12 cellular contexts compared by ENCODE assay signal in the genomic region with DNA sequence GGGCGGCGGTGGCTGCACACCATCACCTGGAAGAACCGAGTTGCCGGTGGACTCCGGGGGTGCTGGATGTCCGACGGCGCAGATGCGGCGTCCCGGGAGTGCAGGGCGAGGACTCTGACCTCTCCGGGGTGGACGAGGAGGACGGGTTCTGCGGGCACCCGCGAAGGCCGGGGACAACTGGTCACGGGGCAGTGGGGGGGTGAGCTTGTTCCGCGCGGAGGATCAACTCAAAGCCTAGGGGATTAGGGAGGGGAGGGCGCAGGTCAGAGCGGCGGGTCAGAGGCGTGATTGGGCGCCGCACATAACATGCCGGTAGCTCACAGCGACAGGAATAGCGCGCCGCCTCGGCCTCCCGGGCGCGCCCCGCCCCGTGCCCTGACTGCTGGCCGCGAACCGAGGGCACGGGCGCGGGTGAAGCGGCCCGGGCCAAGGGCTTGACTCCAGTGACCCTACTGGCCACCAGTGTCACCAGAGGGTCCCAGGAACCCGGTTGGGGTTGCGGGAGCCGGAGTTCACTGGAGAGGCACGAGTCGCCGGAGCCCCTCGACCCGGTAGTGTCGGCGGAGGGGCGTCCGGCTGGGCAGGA. TPM values are rescaled to one million over a fixed set of nuclear protein-coding genes. Genes with fewer than 3 reads are reported as not detected.
A peak's percentile ranks its signal among the peaks of the same experiment; 100 is the strongest.
DNase-seq lines count a peak whose midpoint lies in the region; ATAC-seq and TF ChIP-seq lines count a peak whose summit lies in the region.
"Had no signal": no experiment of that assay in that cellular context is flagged by ENCODE, and none has a peak within 500 bp of the region (broad histone marks: within the 10 kb centered on the region; RNA-seq: fewer than 3 reads in every experiment).

A gene with protein sequence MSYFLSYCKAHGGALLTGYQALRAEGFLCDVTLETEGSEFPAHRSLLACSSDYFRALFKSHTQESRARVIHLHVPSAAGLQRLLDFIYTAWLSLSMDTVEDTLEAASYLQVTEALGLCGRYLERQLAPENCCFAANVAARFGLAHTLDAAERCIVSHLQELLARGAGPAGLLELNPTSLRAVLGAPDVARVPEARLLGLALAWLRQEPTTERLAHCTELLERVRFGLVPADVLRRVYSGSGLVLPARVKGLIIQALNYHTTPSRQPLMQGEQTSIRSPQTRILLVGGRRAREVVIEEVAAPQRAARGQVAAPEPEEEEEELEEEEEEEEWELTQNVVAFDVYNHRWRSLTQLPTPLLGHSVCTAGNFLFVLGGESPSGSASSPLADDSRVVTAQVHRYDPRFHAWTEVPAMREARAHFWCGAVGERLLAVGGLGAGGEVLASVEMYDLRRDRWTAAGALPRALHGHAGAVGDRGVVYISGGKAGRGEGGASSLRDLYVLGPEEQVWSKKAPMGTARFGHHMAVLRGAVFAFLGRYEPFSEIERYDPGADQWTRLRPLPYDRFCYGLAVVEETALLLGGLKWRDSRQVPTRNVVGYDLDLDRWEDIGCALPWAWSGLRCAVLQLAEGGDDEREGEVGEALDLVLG (minus strand): TSS at position 179 of the 586 bp plus-strand sequence. CDS start 542 bp downstream, outside the sequence.

- TF ChIP-seq EP300 in sigmoid colon (IDR thresholded peaks at IDR 0.05) = no peak

- H3K27ac Mint-ChIP-seq in activated CD4-positive, alpha-beta memory T cell treated with anti-CD3 and anti-CD28 coated beads for 36 hours = peak within 1 kb of the TSS; percentile 23
- no peak within 1 kb of the TSS for H3K27ac Mint-ChIP-seq in glutamatergic neuron (ENCODE audit: unreplicated experiment)

- H3K9me3 ChIP-seq in sigmoid colon = no peaks in the 10 kb centered on the region

- ATAC-seq in GM19397 (IDR thresholded peaks at IDR 0.05; ENCODE audit: unreplicated experiment) (no peak), GM21825 (IDR thresholded peaks at IDR 0.05; ENCODE audit: unreplicated experiment) (no peak)

- no peaks in the 10 kb centered on the region for H3K9me3 Mint-ChIP-seq in activated CD4-positive, alpha-beta memory T cell treated with anti-CD3 and anti-CD28 coated beads for 36 hours
- peaks cover 3% of the 10 kb centered on the region for H3K9me3 Mint-ChIP-seq in glutamatergic neuron (ENCODE audit: unreplicated experiment)

- POLR2A ChIA-PET in activated CD4-positive, alpha-beta memory T cell treated with anti-CD3 and anti-CD28 coated beads for 36 hours (lab: Charles Lee) = no interaction called here

- H3K4me1 Mint-ChIP-seq in activated CD4-positive, alpha-beta memory T cell treated with anti-CD3 and anti-CD28 coated beads for 36 hours (ENCODE audit: low read depth) = peaks cover 6% of the 10 kb centered on the region
- H3K4me1 Mint-ChIP-seq in glutamatergic neuron (ENCODE audit: low read depth, unreplicated experiment) = no peaks in the 10 kb centered on the region

- intact Hi-C loops in activated CD4-positive, alpha-beta memory T cell treated with anti-CD3 and anti-CD28 coated beads for 36 hours (cut with micrococcal nuclease) = no loop called here
- intact Hi-C loops in sigmoid colon (cut with DNase I) = no loop called here

- no peaks in the 10 kb centered on the region for H3K27me3 Mint-ChIP-seq in activated CD4-positive, alpha-beta memory T cell treated with anti-CD3 and anti-CD28 coated beads for 36 hours
- H3K27me3 Mint-ChIP-seq in glutamatergic neuron (ENCODE audit: unreplicated experiment) = peaks cover 5% of the 10 kb centered on the region

- H3K27ac ChIP-seq in sigmoid colon = no peak within 1 kb of the TSS

- peak; percentile 6 for DNase-seq in GM13976 (ENCODE audit: low spot score)
- peak; percentile 22 for DNase-seq in activated CD4-positive, alpha-beta memory T cell treated with anti-CD3 and anti-CD28 coated beads for 36 hours
- peak; percentile 28 for DNase-seq in glutamatergic neuron
- DNase-seq in sigmoid colon = no peak
- DNase-seq in OCI-M1 (lab: John Stamatoyannopoulos, UW) = no peak
- DNase-seq in mucosa of gallbladder (ENCODE audit: low spot score) = no peak
- DNase-seq: NCI-H1417, occipital lobe had no signal

- no peak for TF ChIP-seq POLR2A in sigmoid colon (IDR thresholded peaks at IDR 0.05)

- peaks cover 1% of the 10 kb centered on the region for H3K36me3 Mint-ChIP-seq in activated CD4-positive, alpha-beta memory T cell treated with anti-CD3 and anti-CD28 coated beads for 36 hours
- H3K36me3 Mint-ChIP-seq in glutamatergic neuron (ENCODE audit: unreplicated experiment) = no peaks in the 10 kb centered on the region

- H3K27me3 ChIP-seq in sigmoid colon = peaks cover 8 to 28% (median 10%) of the 10 kb centered on the region in 3 donors

- WGBS in sigmoid colon, 2 donors = 2 to 7% methylated on average over 60 of the region's 60 CpGs

- peak within 1 kb of the TSS; percentile 61 for H3K4me3 Mint-ChIP-seq in activated CD4-positive, alpha-beta memory T cell treated with anti-CD3 and anti-CD28 coated beads for 36 hours
- H3K4me3 Mint-ChIP-seq in glutamatergic neuron (ENCODE audit: unreplicated experiment) = peak within 1 kb of the TSS; percentile 74

- TF ChIP-seq CTCF in GM13976 (IDR thresholded peaks at IDR 0.05; ENCODE audit: borderline replicate concordance, control extremely low read depth, extremely low read depth, insufficient read depth, missing control alignments) (no peak), glutamatergic neuron (IDR thresholded peaks at IDR 0.05; ENCODE audit: partially characterized antibody, unreplicated experiment) (no peak), sigmoid colon (IDR thresholded peaks at IDR 0.05) (no peak)

- H3K4me3 ChIP-seq in sigmoid colon = peak within 1 kb of the TSS in 3 of 4 donors; percentile 25 to 35 (median 26)

- H3K4me1 ChIP-seq in sigmoid colon = peaks cover 0 to 4% (median 0%) of the 10 kb centered on the region in 4 donors

- CTCF ChIA-PET in activated CD4-positive, alpha-beta memory T cell treated with anti-CD3 and anti-CD28 coated beads for 36 hours (lab: Charles Lee) = no interaction called here

- no peaks in the 10 kb centered on the region for H3K36me3 ChIP-seq in sigmoid colon

- in situ Hi-C loops in GM13976 (cut with MboI; ENCODE audit: low sequenced_read_pairs, unreplicated experiment) = no loop called here

RNA-seq across cellular contexts. Expression of the gene that starts here (rescaled TPM):
- under 1 TPM; 0.70 to 0.71 TPM for total RNA-seq in activated CD4-positive, alpha-beta memory T cell treated with anti-CD3 and anti-CD28 coated beads for 36 hours
- total RNA-seq in glutamatergic neuron (ENCODE audit: unreplicated experiment) = 0.15 TPM
- under 1 TPM in 1 of 4 donors, not detected in 3; 0.28 TPM for total RNA-seq in sigmoid colon
- polyA plus RNA-seq in sigmoid colon = 1 to 10 TPM; 1.2 to 1.5 (median 1.2) TPM
- 0.29 TPM for total RNA-seq in mucosa of gallbladder
- total RNA-seq: dermis microvascular lymphatic vessel endothelial cell, ureter had no signal

Comparison
In these comparisons a context has a peak if more than half of its experiments do, and no peak if none do; other contexts are left out.
1. Peak in DNase-seq in activated CD4-positive, alpha-beta memory T cell treated with anti-CD3 and anti-CD28 coated beads for 36 hours; RNA of the gene not detected or under 1 TPM.
2. Peak in DNase-seq in glutamatergic neuron; RNA of the gene not detected or under 1 TPM.